1 cellular context compared by ENCODE assay signal in the genomic region with DNA sequence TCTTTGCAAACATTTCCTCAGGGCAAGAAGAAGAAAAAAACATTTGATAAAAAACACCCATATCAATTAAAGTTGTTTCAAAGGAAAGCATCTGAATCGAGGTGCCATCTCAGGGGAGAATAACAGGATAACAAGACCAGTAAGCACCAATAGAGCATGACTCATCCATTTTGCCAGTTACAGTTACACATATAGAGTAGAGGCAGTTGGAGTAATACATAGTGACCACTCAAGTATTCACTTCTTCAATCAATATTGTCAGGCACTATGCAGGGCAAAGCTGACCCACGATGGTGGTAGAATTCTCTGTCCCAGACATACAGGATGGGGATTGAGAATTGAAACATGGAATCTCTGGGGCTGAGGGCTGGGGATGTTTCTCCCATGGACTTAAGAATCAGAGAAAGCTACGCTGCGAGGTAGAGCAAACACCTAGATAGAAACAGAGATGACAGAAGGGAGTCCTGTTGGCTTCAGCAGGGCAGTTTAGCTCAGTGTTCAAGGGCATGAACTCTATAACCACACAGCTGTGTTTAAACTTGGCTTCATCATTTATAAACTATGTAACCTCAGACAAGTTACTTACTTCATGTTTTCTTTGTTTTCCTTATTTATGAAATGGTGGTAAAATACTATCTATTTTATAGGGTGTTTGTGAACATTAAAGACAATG.
TF ChIP-seq lines count a peak whose summit lies in the region.

No MANE protein-coding gene starts in this region.

TF ChIP-seq in GM23338, 12 proteins besides CTCF, POLR2A, EP300 and RAD21 (continued from another document):
- TF ChIP-seq, protein P1, sequence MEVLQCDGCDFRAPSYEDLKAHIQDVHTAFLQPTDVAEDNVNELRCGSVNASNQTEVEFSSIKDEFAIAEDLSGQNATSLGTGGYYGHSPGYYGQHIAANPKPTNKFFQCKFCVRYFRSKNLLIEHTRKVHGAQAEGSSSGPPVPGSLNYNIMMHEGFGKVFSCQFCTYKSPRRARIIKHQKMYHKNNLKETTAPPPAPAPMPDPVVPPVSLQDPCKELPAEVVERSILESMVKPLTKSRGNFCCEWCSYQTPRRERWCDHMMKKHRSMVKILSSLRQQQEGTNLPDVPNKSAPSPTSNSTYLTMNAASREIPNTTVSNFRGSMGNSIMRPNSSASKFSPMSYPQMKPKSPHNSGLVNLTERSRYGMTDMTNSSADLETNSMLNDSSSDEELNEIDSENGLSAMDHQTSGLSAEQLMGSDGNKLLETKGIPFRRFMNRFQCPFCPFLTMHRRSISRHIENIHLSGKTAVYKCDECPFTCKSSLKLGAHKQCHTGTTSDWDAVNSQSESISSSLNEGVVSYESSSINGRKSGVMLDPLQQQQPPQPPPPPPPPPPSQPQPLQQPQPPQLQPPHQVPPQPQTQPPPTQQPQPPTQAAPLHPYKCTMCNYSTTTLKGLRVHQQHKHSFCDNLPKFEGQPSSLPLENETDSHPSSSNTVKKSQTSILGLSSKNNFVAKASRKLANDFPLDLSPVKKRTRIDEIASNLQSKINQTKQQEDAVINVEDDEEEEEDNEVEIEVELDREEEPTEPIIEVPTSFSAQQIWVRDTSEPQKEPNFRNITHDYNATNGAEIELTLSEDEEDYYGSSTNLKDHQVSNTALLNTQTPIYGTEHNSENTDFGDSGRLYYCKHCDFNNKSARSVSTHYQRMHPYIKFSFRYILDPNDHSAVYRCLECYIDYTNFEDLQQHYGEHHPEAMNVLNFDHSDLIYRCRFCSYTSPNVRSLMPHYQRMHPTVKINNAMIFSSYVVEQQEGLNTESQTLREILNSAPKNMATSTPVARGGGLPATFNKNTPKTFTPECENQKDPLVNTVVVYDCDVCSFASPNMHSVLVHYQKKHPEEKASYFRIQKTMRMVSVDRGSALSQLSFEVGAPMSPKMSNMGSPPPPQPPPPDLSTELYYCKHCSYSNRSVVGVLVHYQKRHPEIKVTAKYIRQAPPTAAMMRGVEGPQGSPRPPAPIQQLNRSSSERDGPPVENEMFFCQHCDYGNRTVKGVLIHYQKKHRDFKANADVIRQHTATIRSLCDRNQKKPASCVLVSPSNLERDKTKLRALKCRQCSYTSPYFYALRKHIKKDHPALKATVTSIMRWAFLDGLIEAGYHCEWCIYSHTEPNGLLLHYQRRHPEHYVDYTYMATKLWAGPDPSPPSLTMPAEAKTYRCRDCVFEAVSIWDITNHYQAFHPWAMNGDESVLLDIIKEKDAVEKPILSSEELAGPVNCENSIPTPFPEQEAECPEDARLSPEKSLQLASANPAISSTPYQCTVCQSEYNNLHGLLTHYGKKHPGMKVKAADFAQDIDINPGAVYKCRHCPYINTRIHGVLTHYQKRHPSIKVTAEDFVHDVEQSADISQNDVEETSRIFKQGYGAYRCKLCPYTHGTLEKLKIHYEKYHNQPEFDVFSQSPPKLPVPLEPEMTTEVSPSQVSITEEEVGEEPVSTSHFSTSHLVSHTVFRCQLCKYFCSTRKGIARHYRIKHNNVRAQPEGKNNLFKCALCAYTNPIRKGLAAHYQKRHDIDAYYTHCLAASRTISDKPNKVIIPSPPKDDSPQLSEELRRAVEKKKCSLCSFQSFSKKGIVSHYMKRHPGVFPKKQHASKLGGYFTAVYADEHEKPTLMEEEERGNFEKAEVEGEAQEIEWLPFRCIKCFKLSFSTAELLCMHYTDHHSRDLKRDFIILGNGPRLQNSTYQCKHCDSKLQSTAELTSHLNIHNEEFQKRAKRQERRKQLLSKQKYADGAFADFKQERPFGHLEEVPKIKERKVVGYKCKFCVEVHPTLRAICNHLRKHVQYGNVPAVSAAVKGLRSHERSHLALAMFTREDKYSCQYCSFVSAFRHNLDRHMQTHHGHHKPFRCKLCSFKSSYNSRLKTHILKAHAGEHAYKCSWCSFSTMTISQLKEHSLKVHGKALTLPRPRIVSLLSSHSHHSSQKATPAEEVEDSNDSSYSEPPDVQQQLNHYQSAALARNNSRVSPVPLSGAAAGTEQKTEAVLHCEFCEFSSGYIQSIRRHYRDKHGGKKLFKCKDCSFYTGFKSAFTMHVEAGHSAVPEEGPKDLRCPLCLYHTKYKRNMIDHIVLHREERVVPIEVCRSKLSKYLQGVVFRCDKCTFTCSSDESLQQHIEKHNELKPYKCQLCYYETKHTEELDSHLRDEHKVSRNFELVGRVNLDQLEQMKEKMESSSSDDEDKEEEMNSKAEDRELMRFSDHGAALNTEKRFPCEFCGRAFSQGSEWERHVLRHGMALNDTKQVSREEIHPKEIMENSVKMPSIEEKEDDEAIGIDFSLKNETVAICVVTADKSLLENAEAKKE (CRISPR knock-in tag; IDR thresholded peaks at IDR 0.05): no peak
- TF ChIP-seq STAT1 (IDR thresholded peaks at IDR 0.05; ENCODE audit: unreplicated experiment): no peak
TF ChIP-seq in GM23338: peak in this region for 0.
